8 cellular contexts compared by ENCODE assay signal in genomic region chr4:110005461-110006056, GRCh38.
A peak's percentile ranks its signal among the peaks of the same experiment; 100 is the strongest.
DNase-seq lines count a peak whose midpoint lies in the region; ATAC-seq and TF ChIP-seq lines count a peak whose summit lies in the region.

No MANE protein-coding gene starts in this region.

- peaks cover 0 to 5% of the 10 kb centered on the region in 2 donors for H3K27me3 Mint-ChIP-seq in effector memory CD8-positive, alpha-beta T cell

- CTCF ChIA-PET in PC-9 (lab: Charles Lee) = no interaction called here

- intact Hi-C loops in PC-9 (cut with micrococcal nuclease; ENCODE audit: unreplicated experiment) = loop anchor here (1.0 to 10.0 kb wide), 6 partner anchors 189 to 511 kb away; partner anchors contain the start of gene ELOVL6
- intact Hi-C loops in mucosa of descending colon (cut with DNase I, micrococcal nuclease) = no loop called here
- intact Hi-C loops in posterior vena cava (cut with DNase I) = loop anchor here in 1 of 2 donors (5.0 kb wide), 1 partner anchor 512 kb away; no protein-coding TSS in a partner anchor

- POLR2A ChIA-PET in PC-9 (lab: Charles Lee; ENCODE audit: unreplicated experiment) = no interaction called here

- H3K36me3 Mint-ChIP-seq in effector memory CD8-positive, alpha-beta T cell (ENCODE audit: insufficient read depth) = no peaks in the 10 kb centered on the region

- no peaks in the 10 kb centered on the region for H3K9me2 ChIP-seq in PC-9 (ENCODE audit: insufficient read depth)

- BruUV-seq in PC-9 (replicated peaks; lab: Mats Ljungman, UMichigan) = no TSS peak

- H3K4me1 Mint-ChIP-seq in effector memory CD8-positive, alpha-beta T cell (ENCODE audit: low read depth in 2 of 2) = no peaks in the 10 kb centered on the region

- TF ChIP-seq CTCF in PC-9 (conservative IDR thresholded peaks at IDR 0.05) (peak; percentile 75), mucosa of descending colon (IDR thresholded peaks at IDR 0.05) (peak; percentile 20)

- DNase-seq in DMS 273 (lab: John Stamatoyannopoulos, UW; ENCODE audit: unreplicated experiment) = peak; percentile 70
- DNase-seq in DMS 273 treated with DMSO at 0.1 percent for 48 hours (lab: John Stamatoyannopoulos, UW) = no peak
- peak; percentile 48 for DNase-seq in HS-27A (ENCODE audit: low read depth)
- DNase-seq in PC-9 = peak in 1 of 2 experiments; percentile 47
- peak; percentile 3 to 25 (median 14) for DNase-seq in effector memory CD8-positive, alpha-beta T cell
- DNase-seq in mucosa of descending colon = peak in 1 of 3 donors; percentile 30
- no peak for DNase-seq in posterior vena cava (ENCODE audit: low spot score)

- H3K36me3 ChIP-seq in PC-9 (ENCODE audit: low read depth) = no peaks in the 10 kb centered on the region
- no peaks in the 10 kb centered on the region for H3K36me3 ChIP-seq in mucosa of descending colon (ENCODE audit: low read depth)

- H2AFZ ChIP-seq in PC-9 = no peak overlapping the region

- H3K4me3 Mint-ChIP-seq in effector memory CD8-positive, alpha-beta T cell = no peak overlapping the region

- H3K27me3 ChIP-seq in PC-9 (ENCODE audit: insufficient read depth, low read depth) = no peaks in the 10 kb centered on the region

- H4K20me1 ChIP-seq in PC-9 (ENCODE audit: insufficient read depth) = no peaks in the 10 kb centered on the region

- H3K79me2 ChIP-seq in PC-9 (ENCODE audit: low read depth) = no peaks in the 10 kb centered on the region

- H3K4me1 ChIP-seq in PC-9 (replicated peaks; ENCODE audit: insufficient read depth) (no peaks in the 10 kb centered on the region), mucosa of descending colon (ENCODE audit: low read depth) (no peaks in the 10 kb centered on the region)

- H3K9me3 Mint-ChIP-seq in effector memory CD8-positive, alpha-beta T cell = no peaks in the 10 kb centered on the region

- H3K9me3 ChIP-seq in PC-9 (ENCODE audit: insufficient read depth, low read depth) (no peaks in the 10 kb centered on the region), mucosa of descending colon (no peaks in the 10 kb centered on the region)

- no peak overlapping the region for H3K4me3 ChIP-seq in PC-9
- no peak overlapping the region for H3K4me3 ChIP-seq in mucosa of descending colon

- no peak overlapping the region for H3K27ac ChIP-seq in PC-9

- H3F3A ChIP-seq in PC-9 (ENCODE audit: insufficient read depth, low read depth) = no peaks in the 10 kb centered on the region

- ATAC-seq in GM19455 (IDR thresholded peaks at IDR 0.05; ENCODE audit: unreplicated experiment) (peak; percentile 81), mucosa of descending colon (peak; percentile 72)
- peak; percentile 78 for ATAC-seq in effector memory CD8-positive, alpha-beta T cell (replicated peaks)

- H3K27ac Mint-ChIP-seq in effector memory CD8-positive, alpha-beta T cell = no peak overlapping the region

- no peak overlapping the region for H3K4me2 ChIP-seq in PC-9

Comparison
In these comparisons a context has a peak if more than half of its experiments do, and no peak if none do; other contexts are left out.
1. DNase-seq: peak in DMS 273 (single experiment), HS-27A (single experiment) and effector memory CD8-positive, alpha-beta T cell (3 of 3); none in DMS 273 treated with DMSO at 0.1 percent for 48 hours (single experiment) and posterior vena cava (single experiment).
2. Peak in every context shown above with its lines, with median percentiles within 50 percentile points of each other: ATAC-seq.